Comparison of ENCODE assay signal across 11 cellular contexts in genomic region chr17:2177235-2177811, GRCh38.
DNase-seq lines count a peak whose midpoint lies in the region; ATAC-seq and TF ChIP-seq lines count a peak whose summit lies in the region.
"Had no signal": no experiment of that assay in that cellular context is flagged by ENCODE, and none has a peak within 500 bp of the region (broad histone marks: within the 10 kb centered on the region; RNA-seq: fewer than 3 reads in every experiment).

No MANE protein-coding gene starts in this region.

- H3K27me3 ChIP-seq in stomach smooth muscle (ENCODE audit: control insufficient read depth in 1 of 2, insufficient read depth in 2 of 2, low read length in 2 of 2), result no peaks in the 10 kb centered on the region
- no peaks in the 10 kb centered on the region for H3K27me3 ChIP-seq in Caco-2 (replicated peaks; ENCODE audit: control insufficient read depth, insufficient read depth, low read length)

- H3K4me1 Mint-ChIP-seq in brain (peaks cover 97% of the 10 kb centered on the region), Caco-2 (ENCODE audit: low read depth, unreplicated experiment) (peaks cover 10% of the 10 kb centered on the region)

- POLR2A ChIA-PET in Caco-2 (lab: Charles Lee), result no interaction called here

- peak overlapping the region; percentile 93 for H3K27ac ChIP-seq in stomach smooth muscle (ENCODE audit: low read length)
- H3K27ac ChIP-seq: 22Rv1, KMS-11 had no signal

- H3K36me3 ChIP-seq in stomach smooth muscle (ENCODE audit: control insufficient read depth in 2 of 2, insufficient read depth in 2 of 2, low read length in 2 of 2), result peaks cover 0 to 6% of the 10 kb centered on the region in 2 donors
- 0 out of 2 replicates have a peak, but pooled peaks cover 3% of the 10 kb centered on the region for H3K36me3 ChIP-seq in Caco-2 (ENCODE audit: control insufficient read depth, insufficient read depth, low read length)

- H3K4me3 Mint-ChIP-seq in brain (peak overlapping the region in 1 of 5 experiments; percentile 12), Caco-2 (ENCODE audit: unreplicated experiment) (no peak overlapping the region)
- H3K4me3 Mint-ChIP-seq: activated naive CD8-positive, alpha-beta T cell treated with anti-CD3 and anti-CD28 coated beads for 36 hours had no signal

- H3K9me3 ChIP-seq in stomach smooth muscle (ENCODE audit: control insufficient read depth in 2 of 2, low read length in 2 of 2) (no peaks in the 10 kb centered on the region), Caco-2 (no peaks in the 10 kb centered on the region)

- intact Hi-C loops in Caco-2 (cut with micrococcal nuclease; ENCODE audit: unreplicated experiment), result no loop called here

- no TSS peak for BruUV-seq in Caco-2 (replicated peaks; lab: Mats Ljungman, UMichigan)

- ATAC-seq in GM18909 (IDR thresholded peaks at IDR 0.05; ENCODE audit: poor library complexity, unreplicated experiment), result no peak

- H3K4me1 ChIP-seq in stomach smooth muscle (ENCODE audit: control insufficient read depth, insufficient read depth, low read length), result peaks cover 94% of the 10 kb centered on the region
- H3K4me1 ChIP-seq in Caco-2, result peaks cover 20% of the 10 kb centered on the region

- DNase-seq in NCI-H1092 treated with DMSO at 0.1 percent for 48 hours (lab: John Stamatoyannopoulos, UW) (peak; percentile 57), NCI-H1092 (lab: John Stamatoyannopoulos, UW) (no peak), left kidney (ENCODE audit: low read depth, low spot score) (peak; percentile 55), Caco-2 (no peak), ecto neural progenitor cell (ENCODE audit: low spot score) (no peak)
- DNase-seq: activated naive CD8-positive, alpha-beta T cell treated with anti-CD3 and anti-CD28 coated beads for 36 hours had no signal

- H3K9me3 Mint-ChIP-seq in brain (no peaks in the 10 kb centered on the region), Caco-2 (ENCODE audit: unreplicated experiment) (no peaks in the 10 kb centered on the region)
- H3K9me3 Mint-ChIP-seq: activated naive CD8-positive, alpha-beta T cell treated with anti-CD3 and anti-CD28 coated beads for 36 hours had no signal

- H3K4me3 ChIP-seq in stomach smooth muscle (ENCODE audit: low read length in 2 of 2) (no peak overlapping the region), Caco-2 (ENCODE audit: low read depth, low read length) (no peak overlapping the region)

- no peak overlapping the region for H3K9ac ChIP-seq in stomach smooth muscle (ENCODE audit: low read length in 2 of 2)
- H3K9ac ChIP-seq: KMS-11 had no signal

- peak overlapping the region in 3 of 5 experiments; percentile 13 to 82 (median 53) for H3K27ac Mint-ChIP-seq in brain
- H3K27ac Mint-ChIP-seq in Caco-2 (ENCODE audit: unreplicated experiment), result no peak overlapping the region
- H3K27ac Mint-ChIP-seq: activated naive CD8-positive, alpha-beta T cell treated with anti-CD3 and anti-CD28 coated beads for 36 hours had no signal

- no peak for TF ChIP-seq CTCF in brain (conservative IDR thresholded peaks at IDR 0.05)
- TF ChIP-seq CTCF in Caco-2 (IDR thresholded peaks at IDR 0.05; ENCODE audit: insufficient read depth in 1 of 2, low read depth in 1 of 2, low read length in 1 of 2, severe bottlenecking in 1 of 2, unreplicated experiment in 1 of 2), result no peak

- H3K27me3 Mint-ChIP-seq in brain (no peaks in the 10 kb centered on the region), Caco-2 (ENCODE audit: insufficient read depth, unreplicated experiment) (no peaks in the 10 kb centered on the region)
- H3K27me3 Mint-ChIP-seq: activated naive CD8-positive, alpha-beta T cell treated with anti-CD3 and anti-CD28 coated beads for 36 hours had no signal

- CTCF ChIA-PET in Caco-2 (lab: Charles Lee), result no interaction called here

- H3K36me3 Mint-ChIP-seq in brain (peaks cover 17% of the 10 kb centered on the region), Caco-2 (ENCODE audit: insufficient read depth, unreplicated experiment) (peaks cover 17% of the 10 kb centered on the region)

Comparison
In these comparisons a context has a peak if more than half of its experiments do, and no peak if none do; other contexts are left out.
1. DNase-seq: peak in NCI-H1092 treated with DMSO at 0.1 percent for 48 hours (single experiment) and left kidney (single experiment); none in NCI-H1092 (single experiment), Caco-2 (0 of 2) and ecto neural progenitor cell (single experiment).